In genomic region chr14:94458558-94459200, GRCh38 we compare ENCODE assay signal across 34 cellular contexts. TPM values are rescaled to one million over a fixed set of nuclear protein-coding genes. Genes with fewer than 3 reads are reported as not detected.
DNase-seq lines count a peak whose midpoint lies in the region; ATAC-seq and TF ChIP-seq lines count a peak whose summit lies in the region.
"Had no signal": no experiment of that assay in that cellular context is flagged by ENCODE, and none has a peak within 500 bp of the region (broad histone marks: within the 10 kb centered on the region; RNA-seq: fewer than 3 reads in every experiment).

No MANE protein-coding gene starts in this region.

- H3K27ac Mint-ChIP-seq in chondrocyte (ENCODE audit: unreplicated experiment): peak overlapping the region; percentile 59
- no peak overlapping the region for H3K27ac Mint-ChIP-seq in osteocyte (ENCODE audit: unreplicated experiment)
- H3K27ac Mint-ChIP-seq: activated CD8-positive, alpha-beta T cell treated with anti-CD3 and anti-CD28 coated beads, Interleukin-2, amount 10 ng/mL, durations not matched to agents 7 days and 5 days; activated naive CD8-positive, alpha-beta T cell; stimulated activated effector memory CD8-positive, alpha-beta T cell treated with anti-CD3 and anti-CD28 coated beads, Interleukin-12 subunit alpha, Interleukin-12 subunit beta, amount 100 ng/mL, for 72 hours; type B pancreatic cell had no signal

- H3K4me2 ChIP-seq in Karpas-422 (ENCODE audit: low read depth, low read length, poor library complexity, severe bottlenecking): no peak overlapping the region

- H3K9me3 ChIP-seq in HEK293 (ENCODE audit: control insufficient read depth, insufficient read depth, low read depth, low read length) (no peaks in the 10 kb centered on the region), Karpas-422 (ENCODE audit: low read length) (no peaks in the 10 kb centered on the region)
- H3K9me3 ChIP-seq in effector memory CD4-positive, alpha-beta T cell (ENCODE audit: control insufficient read depth, low read length): no peaks in the 10 kb centered on the region
- H3K9me3 ChIP-seq: neutrophil, prostate gland had no signal

- no peaks in the 10 kb centered on the region for H3K36me3 ChIP-seq in HEK293 (ENCODE audit: control insufficient read depth in 2 of 2, insufficient read depth in 1 of 2, low read length in 2 of 2)
- H3K36me3 ChIP-seq in Karpas-422 (ENCODE audit: insufficient read depth, low read length): peaks cover 10% of the 10 kb centered on the region; the same call in 1 of the 2 replicates
- H3K36me3 ChIP-seq in effector memory CD4-positive, alpha-beta T cell (ENCODE audit: control insufficient read depth, insufficient read depth, low read length): no peaks in the 10 kb centered on the region
- H3K36me3 ChIP-seq: heart left ventricle, left ventricle myocardium inferior, neutrophil, prostate gland, WERI-Rb-1 had no signal

- H3K27ac ChIP-seq in HEK293 (ENCODE audit: extremely low read depth, low read depth, low read length): no peak overlapping the region
- H3K27ac ChIP-seq in Karpas-422 (ENCODE audit: low read length): no peak overlapping the region
- no peak overlapping the region for H3K27ac ChIP-seq in effector memory CD4-positive, alpha-beta T cell (ENCODE audit: insufficient read depth, low read length, poor library complexity, severe bottlenecking)
- H3K27ac ChIP-seq: epithelial cell of prostate, heart left ventricle, left ventricle myocardium inferior, neutrophil, prostate gland, WERI-Rb-1 had no signal

- H3K4me1 Mint-ChIP-seq in chondrocyte (ENCODE audit: low read depth) (peaks cover 18% of the 10 kb centered on the region), osteocyte (ENCODE audit: unreplicated experiment) (peaks cover 16% of the 10 kb centered on the region)
- H3K4me1 Mint-ChIP-seq: stimulated activated effector memory CD8-positive, alpha-beta T cell treated with anti-CD3 and anti-CD28 coated beads, Interleukin-12 subunit alpha, Interleukin-12 subunit beta, amount 100 ng/mL, for 72 hours had no signal

- H4K20me1 ChIP-seq in Karpas-422 (ENCODE audit: insufficient read depth, low read depth, low read length): no peaks in the 10 kb centered on the region

- H3K27me3 ChIP-seq in Karpas-422 (ENCODE audit: low read length): no peaks in the 10 kb centered on the region
- H3K27me3 ChIP-seq in effector memory CD4-positive, alpha-beta T cell (replicated peaks; ENCODE audit: control insufficient read depth, insufficient read depth, low read length, poor library complexity, severe bottlenecking): no peaks in the 10 kb centered on the region

- H3K4me3 ChIP-seq in HEK293 (ENCODE audit: low read depth, low read length) (no peak overlapping the region), Karpas-422 (ENCODE audit: low read length) (no peak overlapping the region)
- no peak overlapping the region for H3K4me3 ChIP-seq in effector memory CD4-positive, alpha-beta T cell (ENCODE audit: insufficient read depth, low read depth, low read length, poor library complexity, severe bottlenecking)
- H3K4me3 ChIP-seq: heart left ventricle, K562, left ventricle myocardium inferior, prostate gland had no signal

- H3K4me3 Mint-ChIP-seq in chondrocyte (ENCODE audit: unreplicated experiment) (no peak overlapping the region), osteocyte (ENCODE audit: unreplicated experiment) (no peak overlapping the region)
- H3K4me3 Mint-ChIP-seq: activated CD8-positive, alpha-beta T cell treated with anti-CD3 and anti-CD28 coated beads, Interleukin-2, amount 10 ng/mL, durations not matched to agents 7 days and 5 days; activated naive CD8-positive, alpha-beta T cell; stimulated activated effector memory CD8-positive, alpha-beta T cell treated with anti-CD3 and anti-CD28 coated beads, Interleukin-12 subunit alpha, Interleukin-12 subunit beta, amount 100 ng/mL, for 72 hours; type B pancreatic cell had no signal

- no peak for ATAC-seq in HG03175 (IDR thresholded peaks at IDR 0.05; ENCODE audit: unreplicated experiment)
- ATAC-seq: activated CD8-positive, alpha-beta T cell treated with anti-CD3 and anti-CD28 coated beads, Interleukin-2, amount 10 ng/mL, durations not matched to agents 7 days and 5 days; heart left ventricle; K562; stimulated activated effector memory CD8-positive, alpha-beta T cell treated with anti-CD3 and anti-CD28 coated beads, Interleukin-12 subunit alpha, Interleukin-12 subunit beta, amount 100 ng/mL, for 72 hours had no signal

- no peaks in the 10 kb centered on the region for H3K4me1 ChIP-seq in HEK293 (ENCODE audit: control insufficient read depth, insufficient read depth, low read length)
- H3K4me1 ChIP-seq in Karpas-422 (ENCODE audit: low read length): peaks cover 38% of the 10 kb centered on the region
- H3K4me1 ChIP-seq in effector memory CD4-positive, alpha-beta T cell (ENCODE audit: control insufficient read depth, insufficient read depth, low read length, poor library complexity, severe bottlenecking): no peaks in the 10 kb centered on the region
- H3K4me1 ChIP-seq: heart left ventricle, left ventricle myocardium inferior, prostate gland had no signal

- no peak overlapping the region for H2AFZ ChIP-seq in Karpas-422 (ENCODE audit: low read length)

- DNase-seq in Daoy (ENCODE audit: low read depth): peak; percentile 82
- DNase-seq in chondrocyte (ENCODE audit: low spot score): no peak
- DNase-seq in osteocyte (ENCODE audit: extremely low spot score, unreplicated experiment): peak; percentile 71
- DNase-seq in Karpas-422: no peak
- no peak for DNase-seq in effector memory CD4-positive, alpha-beta T cell
- DNase-seq: activated CD4-positive, alpha-beta T cell treated with anti-CD3 and anti-CD28 coated beads for 4 hours; activated CD8-positive, alpha-beta T cell treated with anti-CD3 and anti-CD28 coated beads, Interleukin-2, amount 10 ng/mL, durations not matched to agents 7 days and 5 days; activated T-cell treated with anti-CD3 and anti-CD28 coated beads for 4 hours; effector CD4-positive, alpha-beta T cell; foreskin fibroblast; heart left ventricle; islet precursor cell; left ventricle myocardium inferior; MM.1S; NCI-H2029; NCI-H2227 treated with DMSO at 0.1 percent for 48 hours; NCI-H526; NK-92 treated with Interleukin-12 subunit alpha and Interleukin-12 subunit beta, amount 100 ng/mL, for 24 hours; SHP77; substantia nigra; T-helper 9 cell; WERI-Rb-1 had no signal

- POLR2A ChIA-PET in HEK293 (lab: Yijun Ruan, JAX): no interaction called here

- no peak for TF ChIP-seq CTCF in HEK293 (tag by site-specific recombination; IDR thresholded peaks at IDR 0.05)
- TF ChIP-seq CTCF in chondrocyte (IDR thresholded peaks at IDR 0.05): no peak
- no peak for TF ChIP-seq CTCF in osteocyte (IDR thresholded peaks at IDR 0.05)

- CTCF ChIA-PET in HEK293 (lab: Yijun Ruan, JAX): no interaction called here

- no peak overlapping the region for H3K9ac ChIP-seq in Karpas-422 (ENCODE audit: low read length)

- peaks cover 12% of the 10 kb centered on the region for H3K27me3 Mint-ChIP-seq in chondrocyte (ENCODE audit: low read depth)
- H3K27me3 Mint-ChIP-seq in osteocyte (ENCODE audit: unreplicated experiment): peaks cover 8% of the 10 kb centered on the region

- no peaks in the 10 kb centered on the region for H3K9me2 ChIP-seq in Karpas-422 (replicated peaks; ENCODE audit: insufficient read depth, low read length)

- H3K79me2 ChIP-seq in Karpas-422 (ENCODE audit: low read length): no peaks in the 10 kb centered on the region

- peaks cover 35% of the 10 kb centered on the region for H3K9me3 Mint-ChIP-seq in chondrocyte (ENCODE audit: low read depth)
- peaks cover 12% of the 10 kb centered on the region for H3K9me3 Mint-ChIP-seq in osteocyte (ENCODE audit: unreplicated experiment)
- H3K9me3 Mint-ChIP-seq: type B pancreatic cell had no signal

- H3K36me3 Mint-ChIP-seq in chondrocyte (ENCODE audit: low read depth) (no peaks in the 10 kb centered on the region), osteocyte (ENCODE audit: unreplicated experiment) (no peaks in the 10 kb centered on the region)
- H3K36me3 Mint-ChIP-seq: activated naive CD8-positive, alpha-beta T cell; stimulated activated effector memory CD8-positive, alpha-beta T cell treated with anti-CD3 and anti-CD28 coated beads, Interleukin-12 subunit alpha, Interleukin-12 subunit beta, amount 100 ng/mL, for 72 hours; type B pancreatic cell had no signal

TF ChIP-seq in HEK293, 187 proteins besides CTCF, POLR2A, EP300 and RAD21 (continues in another document):
- TF ChIP-seq ZNF274 (IDR thresholded peaks at IDR 0.05; ENCODE audit: low read length): no peak
- TF ChIP-seq ZNF274 (tag by site-specific recombination; IDR thresholded peaks at IDR 0.05; ENCODE audit: borderline replicate concordance): no peak
- TF ChIP-seq ZNF133 (tag by site-specific recombination; IDR thresholded peaks at IDR 0.05): no peak

RNA-seq across cellular contexts. Expression of gene SERPINA11, which starts 6.1 kb away (rescaled TPM):
- total RNA-seq in Daoy (2014; rRNA removed; shearing (Covaris generic)): not detected in 2 replicates
- total RNA-seq in chondrocyte (not detected in 3 replicates), osteocyte (not detected in 2 replicates)
- 0.97 and 1.4 TPM in 2 replicates for total RNA-seq in Karpas-422 (2014; rRNA removed; shearing (Covaris generic); ENCODE audit: low replicate concordance)
- total RNA-seq: activated CD8-positive, alpha-beta T cell treated with anti-CD3 and anti-CD28 coated beads, Interleukin-2, amount 10 ng/mL, durations not matched to agents 7 days and 5 days; bronchial epithelial cell; heart left ventricle; K562; left ventricle myocardium inferior; mesenteric fat pad; prostate gland had no signal

RNA-seq across cellular contexts. Expression of gene SERPINA9, which starts 17.3 kb away (rescaled TPM):
- 0.11 TPM in 1 of 2 replicates, not detected in the other for total RNA-seq in Daoy (2014; rRNA removed; shearing (Covaris generic))
- total RNA-seq in chondrocyte (not detected in 3 replicates), osteocyte (not detected in 2 replicates)
- 164 and 182 TPM in 2 replicates for total RNA-seq in Karpas-422 (2014; rRNA removed; shearing (Covaris generic); ENCODE audit: low replicate concordance)
- total RNA-seq: activated CD8-positive, alpha-beta T cell treated with anti-CD3 and anti-CD28 coated beads, Interleukin-2, amount 10 ng/mL, durations not matched to agents 7 days and 5 days; bronchial epithelial cell; H1; heart left ventricle; K562; left ventricle myocardium inferior; mesenteric fat pad; prostate gland had no signal

RNA-seq across cellular contexts. Expression of gene SERPINA12, which starts 50.6 kb away (rescaled TPM):
- not detected in 2 replicates for total RNA-seq in Daoy (2014; rRNA removed; shearing (Covaris generic))
- total RNA-seq in chondrocyte (not detected in 3 replicates), osteocyte (not detected in 2 replicates)
- total RNA-seq in Karpas-422 (2014; rRNA removed; shearing (Covaris generic); ENCODE audit: low replicate concordance): not detected in 2 replicates
- total RNA-seq: activated CD8-positive, alpha-beta T cell treated with anti-CD3 and anti-CD28 coated beads, Interleukin-2, amount 10 ng/mL, durations not matched to agents 7 days and 5 days; bronchial epithelial cell; H1; heart left ventricle; K562; left ventricle myocardium inferior; mesenteric fat pad had no signal

Comparison
In these comparisons a context has a peak if more than half of its experiments do, and no peak if none do; other contexts are left out.
1. DNase-seq: peak in Daoy (single experiment) and osteocyte (single experiment); none in chondrocyte (single experiment), Karpas-422 (single experiment) and effector memory CD4-positive, alpha-beta T cell (0 of 3).
2. RNA of gene SERPINA9, which starts 17.3 kb away (total RNA-seq): 164 to 182 TPM in Karpas-422; 0.11 TPM in Daoy, not detected in chondrocyte and not detected in osteocyte; every median in the first group is over 100 times any median in the second.